21 cellular contexts compared by ENCODE assay signal in genomic region chr1:210525759-210526158, GRCh38.
"Had no signal": no experiment of that assay in that cellular context is flagged by ENCODE, and none has a peak within 500 bp of the region (broad histone marks: within the 10 kb centered on the region; RNA-seq: fewer than 3 reads in every experiment).

No MANE protein-coding gene starts in this region.

- H3K4me3 Mint-ChIP-seq: natural killer cell had no signal

- H3K4me1 Mint-ChIP-seq: natural killer cell had no signal

- H3K27ac ChIP-seq: dorsolateral prefrontal cortex, psoas muscle, skin epidermis, stomach, thoracic aorta, transverse colon had no signal

- H3K36me3 Mint-ChIP-seq: natural killer cell had no signal

- H3K4me3 ChIP-seq: dorsolateral prefrontal cortex, lung, mucosa of descending colon, psoas muscle, skin epidermis, stomach, thoracic aorta, transverse colon had no signal

- H3K9me3 ChIP-seq: mucosa of descending colon, psoas muscle, stomach, thoracic aorta, transverse colon had no signal

- DNase-seq: cortex of kidney; dorsolateral prefrontal cortex; effector CD8-positive, alpha-beta T cell; foreskin melanocyte; head of caudate nucleus; hippocampal formation; left colon; left ventricle myocardium superior; mucosa of descending colon; natural killer cell; psoas muscle; retina; stimulated activated CD4-positive, alpha-beta T cell treated with anti-CD3 and anti-CD28 coated beads, Interleukin-12 subunit alpha, Interleukin-12 subunit beta, amount 100 ng/mL, for 4 hours; stimulated activated naive CD4-positive, alpha-beta T cell; stomach; substantia nigra; transverse colon had no signal

- H3K4me1 ChIP-seq: psoas muscle, stomach, transverse colon had no signal

- ATAC-seq: left colon, mucosa of descending colon, natural killer cell, psoas muscle, sciatic nerve had no signal

- H3K27me3 ChIP-seq: dorsolateral prefrontal cortex, stomach, transverse colon had no signal

- H3K36me3 ChIP-seq: stomach, thoracic aorta, transverse colon had no signal

- H3K27ac Mint-ChIP-seq: natural killer cell had no signal

- H3K9me3 Mint-ChIP-seq: natural killer cell had no signal
